ENCODE assay signal across 1 cellular context in the genomic region with DNA sequence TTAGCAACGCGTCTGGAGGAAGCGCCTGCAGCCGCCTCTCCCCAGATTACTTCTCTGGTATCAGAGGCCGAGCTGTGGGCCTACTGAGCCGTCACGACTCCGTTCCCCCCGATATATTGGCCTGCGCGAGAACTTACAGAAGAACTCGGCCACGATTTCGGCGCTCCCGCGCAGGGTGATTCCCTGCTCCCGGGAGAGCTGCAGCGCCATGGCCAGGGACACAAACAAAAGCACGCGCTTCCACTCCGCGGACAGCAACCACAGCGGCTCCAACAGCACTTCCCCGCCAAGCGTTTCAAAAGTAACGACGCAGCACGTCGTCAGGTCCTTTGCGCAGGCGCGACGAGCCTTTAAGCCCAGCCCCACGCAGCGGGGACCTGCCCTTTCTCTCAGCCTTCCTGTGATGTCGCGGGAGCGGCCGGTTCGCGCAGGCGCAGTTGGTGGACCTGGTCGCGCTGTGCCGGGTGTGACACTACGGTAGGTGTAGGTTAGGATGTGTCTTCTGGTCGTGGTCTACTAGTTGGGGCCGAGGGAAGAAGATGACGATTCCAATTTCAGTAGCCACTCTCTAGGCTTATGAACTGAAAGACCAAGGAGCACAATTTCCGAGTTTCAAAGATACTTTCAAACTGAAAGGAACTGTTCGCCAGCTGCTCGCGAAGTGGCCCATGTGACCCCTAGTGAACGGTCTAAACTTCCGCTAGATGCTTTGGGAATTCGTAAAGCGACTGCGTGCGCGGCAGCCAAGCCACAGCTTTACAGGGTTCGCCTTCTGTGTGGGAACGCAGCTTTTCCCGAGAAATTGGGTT.
TF ChIP-seq lines count a peak whose summit lies in the region.

Gene MAD2L1 (minus strand): TSS at position 324 of the 809 bp plus-strand sequence. CDS start 114 bp downstream, at position 210.

TF ChIP-seq in HepG2, 621 proteins besides CTCF, POLR2A, EP300 and RAD21 (continued from another document and continues in another):
- TF ChIP-seq HNF1A (IDR thresholded peaks at IDR 0.05; ENCODE audit: low read depth) (no peak), HNF1A (CRISPR knock-in tag; IDR thresholded peaks at IDR 0.05; ENCODE audit: borderline replicate concordance) (peak; percentile 6; the same call in 1 of the 2 replicates), PHB2 (IDR thresholded peaks at IDR 0.05; ENCODE audit: partially characterized antibody) (no peak), PRDM15 (CRISPR knock-in tag; IDR thresholded peaks at IDR 0.05) (peak; percentile 24; the same call in 1 of the 2 replicates), ZBTB7A (CRISPR knock-in tag; IDR thresholded peaks at IDR 0.05) (no peak), HNRNPLL (IDR thresholded peaks at IDR 0.05; ENCODE audit: low read depth, low read length, poor library complexity, severe bottlenecking) (peak; percentile 97), HDAC6 (IDR thresholded peaks at IDR 0.05; ENCODE audit: low read depth, low read length) (no peak), ZNF543 (CRISPR knock-in tag; IDR thresholded peaks at IDR 0.05) (no peak), ZC3H13 (CRISPR knock-in tag; IDR thresholded peaks at IDR 0.05) (0 out of 2 replicates have a peak, but pooled peaks have one; percentile 60), ZNF776 (CRISPR knock-in tag; IDR thresholded peaks at IDR 0.05) (0 out of 2 replicates have a peak, but pooled peaks have one; percentile 29), ZC3H4 (CRISPR knock-in tag; IDR thresholded peaks at IDR 0.05; ENCODE audit: borderline replicate concordance) (no peak), ZBTB33 (CRISPR knock-in tag; IDR thresholded peaks at IDR 0.05) (no peak), KLF15 (CRISPR knock-in tag; IDR thresholded peaks at IDR 0.05; ENCODE audit: borderline replicate concordance) (no peak; the same call in 1 of the 2 replicates), HNF4G (IDR thresholded peaks at IDR 0.05; ENCODE audit: borderline replicate concordance, low read depth, low read length) (no peak), HNF4G (CRISPR knock-in tag; IDR thresholded peaks at IDR 0.05; ENCODE audit: borderline replicate concordance, low read depth) (0 out of 2 replicates have a peak, but pooled peaks have one; percentile 42), MEIS1 (CRISPR knock-in tag; IDR thresholded peaks at IDR 0.05; ENCODE audit: borderline replicate concordance) (no peak), POGZ (CRISPR knock-in tag; IDR thresholded peaks at IDR 0.05) (peak; percentile 80), RAD51 (IDR thresholded peaks at IDR 0.05; ENCODE audit: borderline replicate concordance) (peak; percentile 27; the same call in 1 of the 2 replicates), KDM2A (CRISPR knock-in tag; IDR thresholded peaks at IDR 0.05; ENCODE audit: borderline replicate concordance, low read depth) (peak; percentile 59; the same call in 1 of the 2 replicates), TIGD3 (CRISPR knock-in tag; IDR thresholded peaks at IDR 0.05; ENCODE audit: borderline replicate concordance) (no peak), ETV5 (CRISPR knock-in tag; IDR thresholded peaks at IDR 0.05; ENCODE audit: borderline replicate concordance) (no peak; the same call in 1 of the 2 replicates), GFI1 (CRISPR knock-in tag; IDR thresholded peaks at IDR 0.05; ENCODE audit: borderline replicate concordance) (0 out of 2 replicates have a peak, but pooled peaks have one; percentile 7), PRPF4 (IDR thresholded peaks at IDR 0.05; ENCODE audit: low read depth, low read length, poor library complexity, severe bottlenecking) (no peak), MZF1 (CRISPR knock-in tag; IDR thresholded peaks at IDR 0.05; ENCODE audit: borderline replicate concordance) (no peak), ZNF282 (IDR thresholded peaks at IDR 0.05; ENCODE audit: partially characterized antibody) (no peak), MED13 (CRISPR knock-in tag; IDR thresholded peaks at IDR 0.05) (0 out of 2 replicates have a peak, but pooled peaks have one; percentile 7), LBX2 (CRISPR knock-in tag; IDR thresholded peaks at IDR 0.05; ENCODE audit: borderline replicate concordance) (peak; percentile 9; the same call in 1 of the 2 replicates), HIVEP1 (CRISPR knock-in tag; IDR thresholded peaks at IDR 0.05) (0 out of 2 replicates have a peak, but pooled peaks have one; percentile 14), ZNF343 (CRISPR knock-in tag; IDR thresholded peaks at IDR 0.05) (no peak), CAMTA2 (CRISPR knock-in tag; IDR thresholded peaks at IDR 0.05; ENCODE audit: borderline replicate concordance) (no peak; the same call in 1 of the 2 replicates), ZNF253 (CRISPR knock-in tag; IDR thresholded peaks at IDR 0.05; ENCODE audit: borderline replicate concordance) (no peak)
- TF ChIP-seq, protein P1, sequence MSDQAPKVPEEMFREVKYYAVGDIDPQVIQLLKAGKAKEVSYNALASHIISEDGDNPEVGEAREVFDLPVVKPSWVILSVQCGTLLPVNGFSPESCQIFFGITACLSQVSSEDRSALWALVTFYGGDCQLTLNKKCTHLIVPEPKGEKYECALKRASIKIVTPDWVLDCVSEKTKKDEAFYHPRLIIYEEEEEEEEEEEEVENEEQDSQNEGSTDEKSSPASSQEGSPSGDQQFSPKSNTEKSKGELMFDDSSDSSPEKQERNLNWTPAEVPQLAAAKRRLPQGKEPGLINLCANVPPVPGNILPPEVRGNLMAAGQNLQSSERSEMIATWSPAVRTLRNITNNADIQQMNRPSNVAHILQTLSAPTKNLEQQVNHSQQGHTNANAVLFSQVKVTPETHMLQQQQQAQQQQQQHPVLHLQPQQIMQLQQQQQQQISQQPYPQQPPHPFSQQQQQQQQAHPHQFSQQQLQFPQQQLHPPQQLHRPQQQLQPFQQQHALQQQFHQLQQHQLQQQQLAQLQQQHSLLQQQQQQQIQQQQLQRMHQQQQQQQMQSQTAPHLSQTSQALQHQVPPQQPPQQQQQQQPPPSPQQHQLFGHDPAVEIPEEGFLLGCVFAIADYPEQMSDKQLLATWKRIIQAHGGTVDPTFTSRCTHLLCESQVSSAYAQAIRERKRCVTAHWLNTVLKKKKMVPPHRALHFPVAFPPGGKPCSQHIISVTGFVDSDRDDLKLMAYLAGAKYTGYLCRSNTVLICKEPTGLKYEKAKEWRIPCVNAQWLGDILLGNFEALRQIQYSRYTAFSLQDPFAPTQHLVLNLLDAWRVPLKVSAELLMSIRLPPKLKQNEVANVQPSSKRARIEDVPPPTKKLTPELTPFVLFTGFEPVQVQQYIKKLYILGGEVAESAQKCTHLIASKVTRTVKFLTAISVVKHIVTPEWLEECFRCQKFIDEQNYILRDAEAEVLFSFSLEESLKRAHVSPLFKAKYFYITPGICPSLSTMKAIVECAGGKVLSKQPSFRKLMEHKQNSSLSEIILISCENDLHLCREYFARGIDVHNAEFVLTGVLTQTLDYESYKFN (CRISPR knock-in tag; conservative IDR thresholded peaks at IDR 0.05) = no peak
- TF ChIP-seq, protein P2, sequence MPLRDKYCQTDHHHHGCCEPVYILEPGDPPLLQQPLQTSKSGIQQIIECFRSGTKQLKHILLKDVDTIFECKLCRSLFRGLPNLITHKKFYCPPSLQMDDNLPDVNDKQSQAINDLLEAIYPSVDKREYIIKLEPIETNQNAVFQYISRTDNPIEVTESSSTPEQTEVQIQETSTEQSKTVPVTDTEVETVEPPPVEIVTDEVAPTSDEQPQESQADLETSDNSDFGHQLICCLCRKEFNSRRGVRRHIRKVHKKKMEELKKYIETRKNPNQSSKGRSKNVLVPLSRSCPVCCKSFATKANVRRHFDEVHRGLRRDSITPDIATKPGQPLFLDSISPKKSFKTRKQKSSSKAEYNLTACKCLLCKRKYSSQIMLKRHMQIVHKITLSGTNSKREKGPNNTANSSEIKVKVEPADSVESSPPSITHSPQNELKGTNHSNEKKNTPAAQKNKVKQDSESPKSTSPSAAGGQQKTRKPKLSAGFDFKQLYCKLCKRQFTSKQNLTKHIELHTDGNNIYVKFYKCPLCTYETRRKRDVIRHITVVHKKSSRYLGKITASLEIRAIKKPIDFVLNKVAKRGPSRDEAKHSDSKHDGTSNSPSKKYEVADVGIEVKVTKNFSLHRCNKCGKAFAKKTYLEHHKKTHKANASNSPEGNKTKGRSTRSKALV (CRISPR knock-in tag; IDR thresholded peaks at IDR 0.05) = peak; percentile 74; the same call in 1 of the 2 replicates
- TF ChIP-seq, protein P3, sequence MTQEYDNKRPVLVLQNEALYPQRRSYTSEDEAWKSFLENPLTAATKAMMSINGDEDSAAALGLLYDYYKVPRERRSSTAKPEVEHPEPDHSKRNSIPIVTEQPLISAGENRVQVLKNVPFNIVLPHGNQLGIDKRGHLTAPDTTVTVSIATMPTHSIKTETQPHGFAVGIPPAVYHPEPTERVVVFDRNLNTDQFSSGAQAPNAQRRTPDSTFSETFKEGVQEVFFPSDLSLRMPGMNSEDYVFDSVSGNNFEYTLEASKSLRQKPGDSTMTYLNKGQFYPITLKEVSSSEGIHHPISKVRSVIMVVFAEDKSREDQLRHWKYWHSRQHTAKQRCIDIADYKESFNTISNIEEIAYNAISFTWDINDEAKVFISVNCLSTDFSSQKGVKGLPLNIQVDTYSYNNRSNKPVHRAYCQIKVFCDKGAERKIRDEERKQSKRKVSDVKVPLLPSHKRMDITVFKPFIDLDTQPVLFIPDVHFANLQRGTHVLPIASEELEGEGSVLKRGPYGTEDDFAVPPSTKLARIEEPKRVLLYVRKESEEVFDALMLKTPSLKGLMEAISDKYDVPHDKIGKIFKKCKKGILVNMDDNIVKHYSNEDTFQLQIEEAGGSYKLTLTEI (CRISPR knock-in tag; conservative IDR thresholded peaks at IDR 0.05) = no peak
